Comparison of ENCODE assay signal across 20 cellular contexts in the genomic region with DNA sequence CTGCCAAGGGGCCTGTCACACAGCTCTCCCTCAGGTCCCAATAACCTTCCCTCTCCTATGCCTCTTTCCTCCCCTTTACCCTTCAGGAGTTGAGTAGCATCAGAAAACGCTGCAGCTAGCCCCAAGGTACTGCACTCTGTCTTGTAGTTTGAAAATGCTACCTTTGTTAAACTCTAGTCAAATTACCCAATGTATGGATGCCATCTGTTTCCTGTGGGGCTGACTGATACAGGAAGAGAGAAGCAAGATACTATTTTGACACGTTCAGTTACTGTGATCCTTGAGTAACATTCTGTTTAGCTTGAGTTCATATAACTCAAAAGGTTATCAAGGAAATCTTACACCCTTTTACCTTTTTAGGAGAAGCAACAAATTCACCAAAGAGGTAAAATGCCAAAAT.
"Had no signal": no experiment of that assay in that cellular context is flagged by ENCODE, and none has a peak within 500 bp of the region (broad histone marks: within the 10 kb centered on the region; RNA-seq: fewer than 3 reads in every experiment).

No MANE protein-coding gene starts in this region.

- H3K4me3 ChIP-seq: adrenal gland, esophagus muscularis mucosa, gastroesophageal sphincter, heart left ventricle, neural progenitor cell, pancreas, smooth muscle cell, suprapubic skin had no signal

- DNase-seq: activated CD4-positive, alpha-beta T cell treated with anti-CD3 and anti-CD28 coated beads, Interleukin-2, amount 50 U/mL, for 1 hour; activated CD8-positive, alpha-beta memory T cell treated with anti-CD3 and anti-CD28 coated beads, Interleukin-2, amount 50 U/mL, for 4 hours; activated gamma-delta T cell; activated T-cell treated with anti-CD3 and anti-CD28 coated beads, Interleukin-2, amount 50 U/mL, for 48 hours; adrenal gland; effector memory CD4-positive, alpha-beta T cell; heart left ventricle; left ventricle myocardium superior; naive thymus-derived CD4-positive, alpha-beta T cell; pancreas; stimulated activated CD4-positive, alpha-beta T cell treated with anti-CD3 and anti-CD28 coated beads, Interleukin-4, amount 100 ng/mL, for 1 hour; stimulated activated naive CD8-positive, alpha-beta T cell treated with anti-CD3 and anti-CD28 coated beads, Interleukin-15, amount 100 ng/mL, for 72 hours; T1000 had no signal

- H3K27ac ChIP-seq: adrenal gland, esophagus muscularis mucosa, gastroesophageal sphincter, heart left ventricle, neural progenitor cell, pancreas, suprapubic skin had no signal

- H3K4me1 ChIP-seq: adrenal gland, esophagus muscularis mucosa, gastroesophageal sphincter, pancreas, suprapubic skin had no signal

- H3K36me3 ChIP-seq: adrenal gland, esophagus muscularis mucosa, gastroesophageal sphincter, heart left ventricle, neural progenitor cell, pancreas, suprapubic skin had no signal

- H3K4me2 ChIP-seq: neural progenitor cell, smooth muscle cell had no signal

- ATAC-seq: activated naive CD4-positive, alpha-beta T cell treated with anti-CD3 and anti-CD28 coated beads, Interleukin-2, amount 50 U/mL, for 72 hours; gastroesophageal sphincter; heart left ventricle; naive thymus-derived CD4-positive, alpha-beta T cell; pancreas; sciatic nerve; stimulated activated naive CD8-positive, alpha-beta T cell treated with anti-CD3 and anti-CD28 coated beads, Interleukin-15, amount 100 ng/mL, for 72 hours had no signal

- H3K27me3 ChIP-seq: adrenal gland, esophagus muscularis mucosa, gastroesophageal sphincter, heart left ventricle, neural progenitor cell, pancreas, suprapubic skin had no signal

- H3K9ac ChIP-seq: neural progenitor cell had no signal

- H3K9me3 ChIP-seq: adrenal gland, esophagus muscularis mucosa, gastroesophageal sphincter, heart left ventricle, pancreas, suprapubic skin had no signal
